In the genomic region with DNA sequence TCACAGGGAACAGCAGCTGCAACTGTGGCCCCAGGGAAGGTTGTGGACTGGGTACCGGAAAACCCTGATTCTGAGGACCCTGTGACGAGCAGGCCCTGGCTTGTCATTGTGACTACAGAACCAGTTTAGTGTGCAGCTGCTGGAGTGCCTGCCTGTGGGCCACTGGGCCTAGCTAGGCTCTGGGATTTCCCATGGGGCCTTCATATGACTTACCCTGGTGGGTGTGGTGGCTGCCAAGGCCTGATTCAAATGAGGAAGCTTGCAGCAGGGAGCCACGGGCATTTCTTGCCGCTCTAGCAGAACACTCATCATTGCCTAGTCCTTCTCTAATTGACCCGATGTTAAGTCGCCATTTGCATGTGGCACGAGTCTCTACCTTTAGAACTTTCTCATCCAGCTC, we compare ENCODE assay signal across 9 cellular contexts. TPM values are rescaled to one million over a fixed set of nuclear protein-coding genes. Genes with fewer than 3 reads are reported as not detected.
DNase-seq lines count a peak whose midpoint lies in the region; ATAC-seq and TF ChIP-seq lines count a peak whose summit lies in the region.
"Had no signal": no experiment of that assay in that cellular context is flagged by ENCODE, and none has a peak within 500 bp of the region (broad histone marks: within the 10 kb centered on the region; RNA-seq: fewer than 3 reads in every experiment).

No MANE protein-coding gene starts in this region.

- ATAC-seq in activated CD4-positive, alpha-beta T cell treated with anti-CD3 and anti-CD28 coated beads for 36 hours, result peak; percentile 86
- no peak for ATAC-seq in GM19023 (IDR thresholded peaks at IDR 0.05; ENCODE audit: unreplicated experiment)
- no peak for ATAC-seq in GM21529 (IDR thresholded peaks at IDR 0.05; ENCODE audit: unreplicated experiment)
- no peak for ATAC-seq in HG03108 (IDR thresholded peaks at IDR 0.05; ENCODE audit: unreplicated experiment)

- no peaks in the 10 kb centered on the region for H3K36me3 Mint-ChIP-seq in activated CD4-positive, alpha-beta T cell treated with anti-CD3 and anti-CD28 coated beads for 36 hours (ENCODE audit: low read depth)

- H3K4me1 Mint-ChIP-seq in activated CD4-positive, alpha-beta T cell treated with anti-CD3 and anti-CD28 coated beads for 36 hours, result peaks cover 9% of the 10 kb centered on the region

- no peaks in the 10 kb centered on the region for H3K27me3 ChIP-seq in breast epithelium

- H3K4me1 ChIP-seq in breast epithelium, result peaks cover 21 to 30% of the 10 kb centered on the region in 2 donors

- no peaks in the 10 kb centered on the region for H3K9me3 Mint-ChIP-seq in activated CD4-positive, alpha-beta T cell treated with anti-CD3 and anti-CD28 coated beads for 36 hours (ENCODE audit: low read depth)

- intact Hi-C loops in activated CD4-positive, alpha-beta T cell treated with anti-CD3 and anti-CD28 coated beads for 36 hours (cut with DNase I, micrococcal nuclease), result no loop called here
- intact Hi-C loops in breast epithelium (cut with DNase I; ENCODE audit: low total_unique reads), result loop anchor here (10.0 kb wide), 1 partner anchor 56 kb away; no protein-coding TSS in a partner anchor

- no peak overlapping the region for H3K27ac Mint-ChIP-seq in activated CD4-positive, alpha-beta T cell treated with anti-CD3 and anti-CD28 coated beads for 36 hours

- CTCF ChIA-PET in activated CD4-positive, alpha-beta T cell treated with anti-CD3 and anti-CD28 coated beads for 36 hours (lab: Charles Lee), result interaction anchor here (0.6 to 19.7 kb wide), 14 partner anchors 9 to 213 kb away, joined by 3 to 456 read pairs (median 4); no protein-coding TSS in a partner anchor

- no peaks in the 10 kb centered on the region for H3K9me3 ChIP-seq in breast epithelium
- H3K9me3 ChIP-seq: Caco-2 had no signal

- H3K27ac ChIP-seq in breast epithelium, result peak overlapping the region; percentile 90 to 91

- no peaks in the 10 kb centered on the region for H3K36me3 ChIP-seq in breast epithelium

- TF ChIP-seq CTCF in breast epithelium (IDR thresholded peaks at IDR 0.05), result no peak

- H3K4me3 Mint-ChIP-seq in activated CD4-positive, alpha-beta T cell treated with anti-CD3 and anti-CD28 coated beads for 36 hours, result no peak overlapping the region

- H3K27me3 Mint-ChIP-seq in activated CD4-positive, alpha-beta T cell treated with anti-CD3 and anti-CD28 coated beads for 36 hours, result no peaks in the 10 kb centered on the region

- POLR2A ChIA-PET in activated CD4-positive, alpha-beta T cell treated with anti-CD3 and anti-CD28 coated beads for 36 hours (lab: Charles Lee), result no interaction called here

- DNase-seq in activated CD4-positive, alpha-beta T cell treated with anti-CD3 and anti-CD28 coated beads for 36 hours, result peak; percentile 72
- DNase-seq in activated CD4-positive, alpha-beta T cell treated with anti-CD3 and anti-CD28 coated beads, Interleukin-2, amount 50 U/mL, for 1 hour, result no peak
- DNase-seq in NCI-H345 (lab: John Stamatoyannopoulos, UW), result peak; percentile 80
- DNase-seq in breast epithelium (ENCODE audit: low spot score in 2 of 2), result peak in 1 of 2 donors; percentile 76
- peak; percentile 99 for DNase-seq in myocyte (ENCODE audit: low read depth)

- no peak overlapping the region for H3K4me3 ChIP-seq in breast epithelium

- no peak for TF ChIP-seq POLR2A in breast epithelium (IDR thresholded peaks at IDR 0.05)

RNA-seq across cellular contexts. Expression of gene CAMK2G, which starts 14.7 kb away (rescaled TPM):
- total RNA-seq in activated CD4-positive, alpha-beta T cell treated with anti-CD3 and anti-CD28 coated beads for 36 hours, result 10 to 100 TPM; 16.4 to 19.4 TPM
- 10 to 100 TPM; 22.6 to 28.0 (median 27.2) TPM for total RNA-seq in breast epithelium
- 32.4 and 32.8 TPM in 2 replicates for total RNA-seq in myocyte
- polyA plus RNA-seq in myocyte (2012), result 38.8 TPM

RNA-seq across cellular contexts. Expression of gene PLAU, which starts 21.9 kb away (rescaled TPM):
- total RNA-seq in activated CD4-positive, alpha-beta T cell treated with anti-CD3 and anti-CD28 coated beads for 36 hours, result under 1 TPM in 1 of 2 experiments, not detected in 1; 0.16 TPM
- total RNA-seq in breast epithelium, result 10 to 100 TPM in 1 of 3 donors, 1 to 10 TPM in 2; 4.2 to 11.0 (median 5.2) TPM
- 154 and 166 TPM in 2 replicates for total RNA-seq in myocyte
- 336 TPM for polyA plus RNA-seq in myocyte (2012)

Comparison
In these comparisons a context has a peak if more than half of its experiments do, and no peak if none do; other contexts are left out.
1. RNA of gene PLAU, which starts 21.9 kb away (total RNA-seq): 154 to 166 TPM in myocyte; 4.2 to 11.0 TPM in breast epithelium and 0.16 TPM in activated CD4-positive, alpha-beta T cell treated with anti-CD3 and anti-CD28 coated beads for 36 hours; every median in the first group is over 10 times any median in the second.